31 cellular contexts compared by ENCODE assay signal in the genomic region with DNA sequence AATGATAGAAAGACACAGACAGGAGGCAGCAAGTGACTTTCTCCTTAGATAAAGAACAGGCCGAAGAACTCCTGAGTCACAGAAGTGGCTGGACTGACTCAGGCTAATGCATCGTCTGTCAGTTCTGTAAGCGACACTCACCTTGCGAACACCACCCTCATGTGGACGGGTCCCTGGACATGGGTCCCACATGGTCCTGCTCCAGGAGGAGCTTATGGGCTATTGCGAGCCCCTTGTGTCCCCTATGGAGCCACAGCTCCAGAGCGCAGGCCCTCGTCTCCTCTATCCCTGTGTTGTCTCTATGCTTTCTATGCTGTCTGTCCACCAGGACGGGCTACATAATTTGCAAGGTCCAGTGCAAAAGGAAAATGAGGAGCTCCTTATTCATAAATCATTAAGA.
"Had no signal": no experiment of that assay in that cellular context is flagged by ENCODE, and none has a peak within 500 bp of the region (broad histone marks: within the 10 kb centered on the region; RNA-seq: fewer than 3 reads in every experiment).

No MANE protein-coding gene starts in this region.

- H3K36me3 Mint-ChIP-seq: activated naive CD4-positive, alpha-beta T cell treated with anti-CD3 and anti-CD28 coated beads, Interleukin-2, amount 10 ng/mL, durations not matched to agents 7 days and 5 days; activated naive CD4-positive, alpha-beta T cell treated with anti-CD3 and anti-CD28 coated beads, Interleukin-2, amount 50 U/mL, for 72 hours; activated naive CD8-positive, alpha-beta T cell treated with anti-CD3 and anti-CD28 coated beads, Interleukin-2, amount 10 ng/mL, durations not matched to agents 7 days and 5 days; brain had no signal

- H3K27me3 Mint-ChIP-seq: activated CD4-positive, alpha-beta T cell treated with anti-CD3 and anti-CD28 coated beads for 36 hours; activated CD4-positive, alpha-beta T cell treated with anti-CD3 and anti-CD28 coated beads, Interleukin-2, amount 10 ng/mL, durations not matched to agents 24 days and 14 days; activated naive CD8-positive, alpha-beta T cell treated with anti-CD3 and anti-CD28 coated beads, Interleukin-2, amount 10 ng/mL, durations not matched to agents 7 days and 5 days had no signal

- H3K4me3 Mint-ChIP-seq: activated CD4-positive, alpha-beta memory T cell treated with anti-CD3 and anti-CD28 coated beads, Interleukin-2, amount 10 ng/mL, durations not matched to agents 7 days and 5 days; activated CD4-positive, alpha-beta T cell treated with anti-CD3 and anti-CD28 coated beads for 36 hours; activated CD4-positive, alpha-beta T cell treated with anti-CD3 and anti-CD28 coated beads, Interleukin-2, amount 10 ng/mL, durations not matched to agents 24 days and 14 days; activated naive CD4-positive, alpha-beta T cell treated with anti-CD3 and anti-CD28 coated beads, Interleukin-2, amount 10 ng/mL, durations not matched to agents 7 days and 5 days; activated naive CD8-positive, alpha-beta T cell treated with anti-CD3 and anti-CD28 coated beads, Interleukin-2, amount 10 ng/mL, durations not matched to agents 7 days and 5 days; activated T-cell treated with anti-CD3 and anti-CD28 coated beads, Interleukin-2, amount 50 U/mL, for 24 hours; activated T-cell treated with anti-CD3 and anti-CD28 coated beads, Interleukin-2, amount 50 U/mL, for 72 hours; T-helper 17 cell; T-helper 2 cell treated with Interferon-gamma antibody and Interleukin-4, amounts not matched to agents 5 μg/mL and 100 μg/mL, for 36 hours had no signal

- DNase-seq: activated CD4-positive, alpha-beta memory T cell treated with anti-CD3 and anti-CD28 coated beads, Interleukin-2, amount 10 ng/mL, durations not matched to agents 7 days and 5 days; activated CD4-positive, alpha-beta T cell treated with anti-CD3 and anti-CD28 coated beads for 36 hours; activated CD4-positive, alpha-beta T cell treated with anti-CD3 and anti-CD28 coated beads, Interleukin-2, amount 10 ng/mL, durations not matched to agents 24 days and 14 days; activated CD4-positive, CD25-positive, alpha-beta regulatory T cell; activated CD4-positive, CD25-positive, alpha-beta regulatory T cell treated with anti-CD3 and anti-CD28 coated beads, Interleukin-2, amount 50 U/mL, for 72 hours; activated CD8-positive, alpha-beta memory T cell treated with anti-CD3 and anti-CD28 coated beads, Interleukin-2, amount 50 U/mL, for 48 hours; activated gamma-delta T cell; activated naive CD4-positive, alpha-beta T cell; activated naive CD4-positive, alpha-beta T cell treated with anti-CD3 and anti-CD28 coated beads, Interleukin-2, amount 10 ng/mL, durations not matched to agents 7 days and 5 days; activated naive CD8-positive, alpha-beta T cell treated with anti-CD3 and anti-CD28 coated beads, Interleukin-2, amount 10 ng/mL, durations not matched to agents 7 days and 5 days; activated T-cell treated with anti-CD3 and anti-CD28 coated beads for 4 hours; activated T-cell treated with anti-CD3 and anti-CD28 coated beads, Interleukin-2, amount 50 U/mL, for 24 hours; activated T-cell treated with anti-CD3 and anti-CD28 coated beads, Interleukin-2, amount 50 U/mL, for 72 hours; central memory CD4-positive, alpha-beta T cell; cerebellar nuclear complex; colonic mucosa; effector memory CD4-positive, alpha-beta T cell; erythroblast; foreskin keratinocyte; gastrocnemius medialis; glutamatergic neuron; T-helper 1 cell; T-helper 17 cell; T1000 had no signal

- ATAC-seq: activated CD4-positive, alpha-beta T cell treated with anti-CD3 and anti-CD28 coated beads for 36 hours; activated naive CD4-positive, alpha-beta T cell treated with anti-CD3 and anti-CD28 coated beads, Interleukin-2, amount 50 U/mL, for 72 hours; activated T-cell treated with anti-CD3 and anti-CD28 coated beads, Interleukin-2, amount 50 U/mL, for 72 hours; foreskin keratinocyte; gastrocnemius medialis; T-helper 17 cell had no signal

- H3K9me3 ChIP-seq: ascending aorta, breast epithelium, colonic mucosa, esophagus muscularis mucosa, gastrocnemius medialis had no signal

- H3K27ac ChIP-seq: ascending aorta, breast epithelium, cardiac muscle cell, colonic mucosa, esophagus muscularis mucosa, foreskin keratinocyte, gastrocnemius medialis had no signal

- H3K27me3 ChIP-seq: ascending aorta, breast epithelium, cardiac muscle cell, colonic mucosa, esophagus muscularis mucosa, foreskin keratinocyte, gastrocnemius medialis had no signal

- H3K4me3 ChIP-seq: ascending aorta, breast epithelium, cardiac muscle cell, colonic mucosa, esophagus muscularis mucosa, gastrocnemius medialis had no signal

- H3K36me3 ChIP-seq: ascending aorta, breast epithelium, cardiac muscle cell, colonic mucosa, esophagus muscularis mucosa, gastrocnemius medialis had no signal

- H3K4me1 ChIP-seq: colonic mucosa, gastrocnemius medialis had no signal

- H3K27ac Mint-ChIP-seq: activated CD4-positive, alpha-beta memory T cell treated with anti-CD3 and anti-CD28 coated beads, Interleukin-2, amount 10 ng/mL, durations not matched to agents 7 days and 5 days; activated CD4-positive, alpha-beta T cell treated with anti-CD3 and anti-CD28 coated beads for 36 hours; activated CD4-positive, alpha-beta T cell treated with anti-CD3 and anti-CD28 coated beads, Interleukin-2, amount 10 ng/mL, durations not matched to agents 24 days and 14 days; activated naive CD4-positive, alpha-beta T cell treated with anti-CD3 and anti-CD28 coated beads, Interleukin-2, amount 10 ng/mL, durations not matched to agents 7 days and 5 days; activated naive CD4-positive, alpha-beta T cell treated with anti-CD3 and anti-CD28 coated beads, Interleukin-2, amount 50 U/mL, for 72 hours; activated naive CD8-positive, alpha-beta T cell treated with anti-CD3 and anti-CD28 coated beads, Interleukin-2, amount 10 ng/mL, durations not matched to agents 7 days and 5 days; activated T-cell treated with anti-CD3 and anti-CD28 coated beads, Interleukin-2, amount 50 U/mL, for 24 hours; activated T-cell treated with anti-CD3 and anti-CD28 coated beads, Interleukin-2, amount 50 U/mL, for 72 hours; T-helper 17 cell; T-helper 2 cell treated with Interferon-gamma antibody and Interleukin-4, amounts not matched to agents 5 μg/mL and 100 μg/mL, for 36 hours had no signal

- H3K4me1 Mint-ChIP-seq: activated CD4-positive, alpha-beta memory T cell treated with anti-CD3 and anti-CD28 coated beads, Interleukin-2, amount 10 ng/mL, durations not matched to agents 7 days and 5 days; activated CD4-positive, alpha-beta T cell treated with anti-CD3 and anti-CD28 coated beads for 36 hours; activated CD4-positive, alpha-beta T cell treated with anti-CD3 and anti-CD28 coated beads, Interleukin-2, amount 10 ng/mL, durations not matched to agents 24 days and 14 days; activated naive CD4-positive, alpha-beta T cell treated with anti-CD3 and anti-CD28 coated beads, Interleukin-2, amount 10 ng/mL, durations not matched to agents 7 days and 5 days; activated naive CD8-positive, alpha-beta T cell treated with anti-CD3 and anti-CD28 coated beads, Interleukin-2, amount 10 ng/mL, durations not matched to agents 7 days and 5 days; T-helper 17 cell had no signal

- H3K9me3 Mint-ChIP-seq: activated CD4-positive, alpha-beta memory T cell treated with anti-CD3 and anti-CD28 coated beads, Interleukin-2, amount 10 ng/mL, durations not matched to agents 7 days and 5 days; activated CD4-positive, alpha-beta T cell treated with anti-CD3 and anti-CD28 coated beads, Interleukin-2, amount 10 ng/mL, durations not matched to agents 24 days and 14 days; activated naive CD4-positive, alpha-beta T cell treated with anti-CD3 and anti-CD28 coated beads, Interleukin-2, amount 10 ng/mL, durations not matched to agents 7 days and 5 days; activated naive CD4-positive, alpha-beta T cell treated with anti-CD3 and anti-CD28 coated beads, Interleukin-2, amount 50 U/mL, for 72 hours; activated naive CD8-positive, alpha-beta T cell treated with anti-CD3 and anti-CD28 coated beads, Interleukin-2, amount 10 ng/mL, durations not matched to agents 7 days and 5 days; activated T-cell treated with anti-CD3 and anti-CD28 coated beads, Interleukin-2, amount 50 U/mL, for 24 hours; activated T-cell treated with anti-CD3 and anti-CD28 coated beads, Interleukin-2, amount 50 U/mL, for 72 hours; T-helper 2 cell treated with Interferon-gamma antibody and Interleukin-4, amounts not matched to agents 5 μg/mL and 100 μg/mL, for 36 hours had no signal
